Comparison of ENCODE assay signal across 8 cellular contexts in the genomic region with DNA sequence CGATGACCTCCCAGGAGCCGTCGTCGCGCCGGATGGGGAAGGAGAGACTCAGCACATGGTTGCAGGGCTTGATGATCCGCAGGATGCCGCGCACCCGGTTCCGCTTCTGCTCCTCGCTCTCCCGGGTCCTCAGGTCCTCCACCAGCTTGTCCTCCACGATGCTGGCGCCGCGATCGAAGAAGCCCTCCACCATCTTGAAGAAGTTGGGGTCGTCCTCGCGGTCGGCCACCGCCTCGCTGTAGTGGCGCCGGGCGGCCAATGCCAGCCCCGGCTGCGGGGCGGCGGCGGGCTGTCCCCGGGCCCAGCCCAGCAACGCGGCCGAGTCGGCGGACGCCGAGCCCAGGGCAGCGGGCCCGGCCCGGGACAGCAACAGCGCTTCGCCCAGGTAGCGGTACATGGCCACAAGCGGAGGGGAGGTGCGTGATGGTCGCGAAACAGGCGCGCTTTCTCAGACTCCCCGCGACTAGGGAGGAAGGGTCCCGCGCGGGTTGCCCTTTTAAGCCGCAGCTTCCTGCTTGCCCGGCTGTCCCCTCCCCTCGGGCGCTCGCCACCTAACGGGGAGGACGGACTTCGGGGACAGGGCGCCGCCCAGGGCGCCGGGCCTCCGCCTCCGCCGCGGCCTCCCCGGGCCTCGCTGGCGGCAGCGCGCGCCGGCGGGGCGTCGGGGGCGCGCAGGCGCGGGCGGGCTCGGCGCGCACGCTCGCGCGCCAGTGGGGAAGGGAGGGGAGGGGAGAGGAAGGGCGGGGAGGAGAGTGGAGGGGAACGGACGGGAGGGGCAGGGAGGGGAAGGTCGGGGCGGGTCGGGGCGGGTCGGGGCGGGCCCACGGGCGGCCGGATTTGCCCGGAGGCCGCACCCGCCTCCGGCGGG.
DNase-seq lines count a peak whose midpoint lies in the region; ATAC-seq and TF ChIP-seq lines count a peak whose summit lies in the region.

A gene (minus strand): TSS at position 471 of the 868 bp plus-strand sequence. CDS start 74 bp downstream, at position 397.
A gene with protein sequence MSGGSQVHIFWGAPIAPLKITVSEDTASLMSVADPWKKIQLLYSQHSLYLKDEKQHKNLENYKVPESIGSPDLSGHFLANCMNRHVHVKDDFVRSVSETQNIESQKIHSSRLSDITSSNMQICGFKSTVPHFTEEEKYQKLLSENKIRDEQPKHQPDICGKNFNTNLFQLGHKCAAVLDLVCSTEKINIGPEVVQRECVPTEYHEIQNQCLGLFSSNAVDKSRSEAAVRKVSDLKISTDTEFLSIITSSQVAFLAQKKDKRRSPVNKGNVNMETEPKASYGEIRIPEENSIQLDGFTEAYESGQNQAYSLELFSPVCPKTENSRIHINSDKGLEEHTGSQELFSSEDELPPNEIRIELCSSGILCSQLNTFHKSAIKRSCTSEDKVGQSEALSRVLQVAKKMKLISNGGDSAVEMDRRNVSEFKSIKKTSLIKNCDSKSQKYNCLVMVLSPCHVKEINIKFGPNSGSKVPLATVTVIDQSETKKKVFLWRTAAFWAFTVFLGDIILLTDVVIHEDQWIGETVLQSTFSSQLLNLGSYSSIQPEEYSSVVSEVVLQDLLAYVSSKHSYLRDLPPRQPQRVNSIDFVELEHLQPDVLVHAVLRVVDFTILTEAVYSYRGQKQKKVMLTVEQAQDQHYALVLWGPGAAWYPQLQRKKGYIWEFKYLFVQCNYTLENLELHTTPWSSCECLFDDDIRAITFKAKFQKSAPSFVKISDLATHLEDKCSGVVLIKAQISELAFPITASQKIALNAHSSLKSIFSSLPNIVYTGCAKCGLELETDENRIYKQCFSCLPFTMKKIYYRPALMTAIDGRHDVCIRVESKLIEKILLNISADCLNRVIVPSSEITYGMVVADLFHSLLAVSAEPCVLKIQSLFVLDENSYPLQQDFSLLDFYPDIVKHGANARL (plus strand): TSS at position 834 of the 868 bp plus-strand sequence. CDS start 56,149 bp downstream, outside the sequence.

- H3K36me3 ChIP-seq in ACC112 (ENCODE audit: insufficient read depth, low read length) = peaks cover 10% of the 10 kb centered on the region; the same call in 1 of the 2 replicates

- peaks cover 71% of the 10 kb centered on the region for H3K79me2 ChIP-seq in ACC112 (ENCODE audit: control insufficient read depth, insufficient read depth, low read length, unreplicated experiment)

- H3K27ac ChIP-seq in ACC112 (ENCODE audit: low read depth, low read length) = peak within 1 kb of the TSS; percentile 95

- H3K4me3 Mint-ChIP-seq in central memory CD8-positive, alpha-beta T cell = peak within 1 kb of the TSS; percentile 91

- peak within 1 kb of the TSS; percentile 68 for H2AFZ ChIP-seq in ACC112 (ENCODE audit: low read length, unreplicated experiment)

- DNase-seq in NCI-H2227 (lab: John Stamatoyannopoulos, UW; ENCODE audit: unreplicated experiment) = peak; percentile 88
- peak; percentile 77 for DNase-seq in activated CD4-positive, CD25-positive, alpha-beta regulatory T cell treated with anti-CD3 and anti-CD28 coated beads, Interleukin-2, amount 50 U/mL, for 16 hours (ENCODE audit: low read depth, low spot score)
- peak; percentile 73 to 83 for DNase-seq in central memory CD8-positive, alpha-beta T cell (ENCODE audit: low spot score in 2 of 2)
- peak; percentile 97 for DNase-seq in islet precursor cell
- peak; percentile 73 to 75 for DNase-seq in stimulated activated CD4-positive, alpha-beta T cell treated with anti-CD3 and anti-CD28 coated beads, Interleukin-15, amount 100 ng/mL, for 1 hour (ENCODE audit: low read depth in 1 of 2, low spot score in 1 of 2)

- no peaks in the 10 kb centered on the region for H3K9me3 Mint-ChIP-seq in central memory CD8-positive, alpha-beta T cell

- peak; percentile 58 for ATAC-seq in HG03064 (IDR thresholded peaks at IDR 0.05; ENCODE audit: low read depth, unreplicated experiment)
- peak; percentile 57 for ATAC-seq in central memory CD8-positive, alpha-beta T cell (replicated peaks; ENCODE audit: extremely low read depth, poor library complexity, severe bottlenecking)

- H3K4me3 ChIP-seq in ACC112 (ENCODE audit: low read depth, low read length) = peak within 1 kb of the TSS; percentile 89

- no peaks in the 10 kb centered on the region for H3K27me3 Mint-ChIP-seq in central memory CD8-positive, alpha-beta T cell

- no peaks in the 10 kb centered on the region for H3K27me3 ChIP-seq in ACC112 (ENCODE audit: insufficient read depth, low read length)

- peaks cover 35% of the 10 kb centered on the region for H3K36me3 Mint-ChIP-seq in central memory CD8-positive, alpha-beta T cell (ENCODE audit: insufficient read depth)

- peaks cover 46% of the 10 kb centered on the region for H3K4me1 Mint-ChIP-seq in central memory CD8-positive, alpha-beta T cell

- peak within 1 kb of the TSS; percentile 90 for H3K27ac Mint-ChIP-seq in central memory CD8-positive, alpha-beta T cell (ENCODE audit: low read depth)

- peak; percentile 84 for TF ChIP-seq POLR2A in GM18526 (IDR thresholded peaks at IDR 0.05; ENCODE audit: extremely low read depth, insufficient read length)

- peaks cover 21% of the 10 kb centered on the region for H3K4me1 ChIP-seq in ACC112 (ENCODE audit: control insufficient read depth, insufficient read depth, low read length, unreplicated experiment)

Comparison
In these comparisons a context has a peak if more than half of its experiments do, and no peak if none do; other contexts are left out.
1. Peak in every context shown above with its lines: DNase-seq, ATAC-seq, H3K4me3 ChIP-seq and H3K27ac ChIP-seq.